In genomic region chr14:68014771-68015170, GRCh38 we compare ENCODE assay signal across 16 cellular contexts.
DNase-seq lines count a peak whose midpoint lies in the region; ATAC-seq and TF ChIP-seq lines count a peak whose summit lies in the region.
"Had no signal": no experiment of that assay in that cellular context is flagged by ENCODE, and none has a peak within 500 bp of the region (broad histone marks: within the 10 kb centered on the region; RNA-seq: fewer than 3 reads in every experiment).

No MANE protein-coding gene starts in this region.

- intact Hi-C loops in upper lobe of right lung (cut with DNase I), result no loop called here

- no peak for ATAC-seq in upper lobe of right lung
- no peak for ATAC-seq in HG03196 (IDR thresholded peaks at IDR 0.05; ENCODE audit: unreplicated experiment)
- ATAC-seq in HG03097 (IDR thresholded peaks at IDR 0.05; ENCODE audit: low FRiP score, unreplicated experiment), result no peak
- ATAC-seq: CD8-positive, alpha-beta T cell; HepG2 had no signal

- peaks cover 20% of the 10 kb centered on the region for H3K4me1 ChIP-seq in SJCRH30
- H3K4me1 ChIP-seq in rectal smooth muscle tissue (ENCODE audit: control insufficient read depth, insufficient read depth, low read length), result peaks cover 29% of the 10 kb centered on the region
- no peaks in the 10 kb centered on the region for H3K4me1 ChIP-seq in upper lobe of right lung

- H3K4me3 ChIP-seq in SJCRH30 (no peak overlapping the region), rectal smooth muscle tissue (ENCODE audit: low read length) (no peak overlapping the region), upper lobe of right lung (no peak overlapping the region)
- H3K4me3 ChIP-seq: GM23248 had no signal

- H3K36me3 ChIP-seq in SJCRH30 (no peaks in the 10 kb centered on the region), rectal smooth muscle tissue (ENCODE audit: control insufficient read depth, insufficient read depth, low read length) (no peaks in the 10 kb centered on the region), upper lobe of right lung (no peaks in the 10 kb centered on the region)

- H3K27ac ChIP-seq in SJCRH30 (no peak overlapping the region), rectal smooth muscle tissue (ENCODE audit: low read depth, low read length) (peak overlapping the region; percentile 83), upper lobe of right lung (no peak overlapping the region)
- H3K27ac ChIP-seq: 22Rv1, GM23248 had no signal

- DNase-seq in NCI-H2171 treated with DMSO at 0.1 percent for 48 hours (lab: John Stamatoyannopoulos, UW) (peak; percentile 57), NCI-H2171 (lab: John Stamatoyannopoulos, UW) (no peak), SJCRH30 (peak; percentile 13 to 22), upper lobe of right lung (no peak), NCI-H510A (lab: John Stamatoyannopoulos, UW) (no peak)
- DNase-seq: CD8-positive, alpha-beta T cell; COR-L47; DMS53; GF-D8; GM23248; H7 had no signal

- no peaks in the 10 kb centered on the region for H3K27me3 ChIP-seq in SJCRH30
- H3K27me3 ChIP-seq in rectal smooth muscle tissue (ENCODE audit: control insufficient read depth, insufficient read depth, low read length), result no peaks in the 10 kb centered on the region
- no peaks in the 10 kb centered on the region for H3K27me3 ChIP-seq in upper lobe of right lung

- H3K9ac ChIP-seq in rectal smooth muscle tissue (ENCODE audit: low read length), result no peak overlapping the region
- H3K9ac ChIP-seq: GM23248 had no signal

- no peaks in the 10 kb centered on the region for H3K9me3 ChIP-seq in SJCRH30 (replicated peaks)
- H3K9me3 ChIP-seq in upper lobe of right lung, result no peaks in the 10 kb centered on the region

- no peak for TF ChIP-seq CTCF in upper lobe of right lung (IDR thresholded peaks at IDR 0.05)

Comparison
In these comparisons a context has a peak if more than half of its experiments do, and no peak if none do; other contexts are left out.
1. DNase-seq: peak in NCI-H2171 treated with DMSO at 0.1 percent for 48 hours (single experiment) and SJCRH30 (2 of 2); none in NCI-H2171 (single experiment), upper lobe of right lung (single experiment) and NCI-H510A (single experiment).